Comparison of ENCODE assay signal across 16 cellular contexts in the genomic region with DNA sequence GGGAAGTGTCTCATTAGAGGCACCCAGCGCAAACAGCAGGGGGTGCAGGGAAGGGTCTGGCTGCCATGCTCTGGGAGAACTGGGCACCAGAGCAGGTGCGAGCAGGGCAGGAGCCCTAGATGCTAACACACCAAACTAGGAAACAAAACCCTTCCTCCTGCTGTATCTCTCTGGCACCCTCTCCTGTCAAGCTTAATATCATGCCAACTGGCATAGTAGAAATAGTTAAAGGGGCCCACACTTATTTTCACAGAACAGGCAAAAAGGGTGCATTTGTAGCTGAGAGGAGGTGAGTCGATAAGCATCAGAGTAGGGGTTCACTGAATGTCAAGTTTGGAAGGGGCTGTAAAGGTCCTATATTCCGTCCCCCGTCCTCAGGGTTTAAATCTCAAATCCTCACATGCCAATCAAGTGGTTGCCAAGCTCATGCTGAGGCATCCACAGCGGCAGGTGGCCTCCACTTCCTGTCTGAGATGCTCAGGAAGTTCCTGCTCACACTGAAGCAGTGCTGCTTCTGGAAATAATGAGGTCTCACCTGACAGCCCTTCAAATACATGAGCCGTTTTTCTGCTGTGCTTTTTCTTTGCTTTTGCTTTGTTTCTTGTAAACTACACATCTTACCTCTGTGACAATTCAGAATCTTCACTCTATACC. TPM values are rescaled to one million over a fixed set of nuclear protein-coding genes. Genes with fewer than 3 reads are reported as not detected.
DNase-seq lines count a peak whose midpoint lies in the region; ATAC-seq and TF ChIP-seq lines count a peak whose summit lies in the region.
"Had no signal": no experiment of that assay in that cellular context is flagged by ENCODE, and none has a peak within 500 bp of the region (broad histone marks: within the 10 kb centered on the region; RNA-seq: fewer than 3 reads in every experiment).

No MANE protein-coding gene starts in this region.

- H3K36me3 ChIP-seq in BLaER1 treated with 17β-estradiol and CSF1 and Interleukin-3, amounts not matched to agents 10 nM and 100 nM = no peaks in the 10 kb centered on the region
- no peaks in the 10 kb centered on the region for H3K36me3 ChIP-seq in transverse colon
- H3K36me3 ChIP-seq: ascending aorta, lower lobe of right lung, Peyer's patch, prostate gland, spleen had no signal

- no peak overlapping the region for H3K4me3 ChIP-seq in BLaER1 treated with 17β-estradiol and CSF1 and Interleukin-3, amounts not matched to agents 10 nM and 100 nM
- H3K4me3 ChIP-seq in transverse colon = no peak overlapping the region
- H3K4me3 ChIP-seq: ascending aorta, lower lobe of right lung, Peyer's patch, prostate gland, spleen had no signal

- CTCF ChIA-PET in Calu3 (lab: Charles Lee) = no interaction called here

- H3K27ac ChIP-seq in BLaER1 treated with 17β-estradiol and CSF1 and Interleukin-3, amounts not matched to agents 10 nM and 100 nM = no peak overlapping the region
- H3K27ac ChIP-seq in VCaP = no peak overlapping the region
- H3K27ac ChIP-seq in transverse colon = no peak overlapping the region
- H3K27ac ChIP-seq: ascending aorta, lower lobe of right lung, Peyer's patch, prostate gland, spleen had no signal

- H3K9me3 Mint-ChIP-seq in Calu3 (ENCODE audit: low read depth, unreplicated experiment) = no peaks in the 10 kb centered on the region
- peaks cover 0 to 2% of the 10 kb centered on the region in 2 donors for H3K9me3 Mint-ChIP-seq in effector memory CD8-positive, alpha-beta T cell

- peaks cover 17% of the 10 kb centered on the region for H3K36me3 Mint-ChIP-seq in Calu3 (ENCODE audit: insufficient read depth, unreplicated experiment)
- peaks cover 3% of the 10 kb centered on the region for H3K36me3 Mint-ChIP-seq in effector memory CD8-positive, alpha-beta T cell (ENCODE audit: insufficient read depth)

- WGBS in transverse colon (ENCODE audit: low coverage in 1 of 2), 2 donors = 67 to 78% methylated on average over 1 to 7 of the region's 7 CpGs

- no peak overlapping the region for H3K9ac ChIP-seq in BLaER1 treated with 17β-estradiol and CSF1 and Interleukin-3, amounts not matched to agents 10 nM and 100 nM

- H3K4me2 ChIP-seq in BLaER1 treated with 17β-estradiol and CSF1 and Interleukin-3, amounts not matched to agents 10 nM and 100 nM = peak overlapping the region in 9 of 11 experiments; percentile 6 to 65 (median 48); a peak in 16 of 22 replicates

- TF ChIP-seq CTCF in Calu3 (IDR thresholded peaks at IDR 0.05; ENCODE audit: unreplicated experiment) (no peak), VCaP (conservative IDR thresholded peaks at IDR 0.05) (peak; percentile 19; the same call in 1 of the 2 replicates), transverse colon (IDR thresholded peaks at IDR 0.05) (no peak)

- no peak for TF ChIP-seq EP300 in transverse colon (IDR thresholded peaks at IDR 0.05; ENCODE audit: low read depth)

- no peak overlapping the region for H3K4me3 Mint-ChIP-seq in Calu3 (ENCODE audit: low read depth, unreplicated experiment)
- H3K4me3 Mint-ChIP-seq in effector memory CD8-positive, alpha-beta T cell = peak overlapping the region in 1 of 2 donors; percentile 38

- no peak for TF ChIP-seq POLR2A in transverse colon (IDR thresholded peaks at IDR 0.05)

- DNase-seq in Calu3 (no peak), DMS79 treated with DMSO at 0.1 percent for 48 hours (lab: John Stamatoyannopoulos, UW) (no peak), SIG-M5 (lab: John Stamatoyannopoulos, UW) (no peak), transverse colon (no peak)
- no peak for DNase-seq in effector memory CD8-positive, alpha-beta T cell
- DNase-seq: cortex of kidney, erythroblast, lower lobe of right lung, NCI-H187, NCI-H526 treated with DMSO at 0.1 percent for 48 hours, spleen had no signal

- in situ Hi-C loops in transverse colon (cut with MboI; ENCODE audit: low pct_ligation_motif_present in 1 of 4, low pct_unique_long_range_greater_than_20kb in 1 of 4, low sequenced_read_pairs in 3 of 4) = no loop called here

- no peaks in the 10 kb centered on the region for H4K20me1 ChIP-seq in BLaER1 treated with 17β-estradiol and CSF1 and Interleukin-3, amounts not matched to agents 10 nM and 100 nM

- peaks cover 31% of the 10 kb centered on the region for H3K4me1 Mint-ChIP-seq in Calu3 (ENCODE audit: low read depth, unreplicated experiment)
- H3K4me1 Mint-ChIP-seq in effector memory CD8-positive, alpha-beta T cell (ENCODE audit: low read depth in 2 of 2) = peaks cover 62 to 78% of the 10 kb centered on the region in 2 donors

- H3K27me3 Mint-ChIP-seq in Calu3 (ENCODE audit: unreplicated experiment) = no peaks in the 10 kb centered on the region
- H3K27me3 Mint-ChIP-seq in effector memory CD8-positive, alpha-beta T cell = no peaks in the 10 kb centered on the region

- H3K27ac Mint-ChIP-seq in Calu3 (ENCODE audit: unreplicated experiment) = peak overlapping the region; percentile 42
- H3K27ac Mint-ChIP-seq in effector memory CD8-positive, alpha-beta T cell = peak overlapping the region; percentile 46 to 69

- peaks cover 0 to 11% (median 4%) of the 10 kb centered on the region in 11 experiments; a peak in 9 of 22 replicates for H3K9me3 ChIP-seq in BLaER1 treated with 17β-estradiol and CSF1 and Interleukin-3, amounts not matched to agents 10 nM and 100 nM (replicated peaks in 1 of 11)
- no peaks in the 10 kb centered on the region for H3K9me3 ChIP-seq in transverse colon
- H3K9me3 ChIP-seq: ascending aorta, lower lobe of right lung, Peyer's patch, prostate gland had no signal

- no peaks in the 10 kb centered on the region for H3K27me3 ChIP-seq in BLaER1 treated with 17β-estradiol and CSF1 and Interleukin-3, amounts not matched to agents 10 nM and 100 nM
- H3K27me3 ChIP-seq in transverse colon = no peaks in the 10 kb centered on the region
- H3K27me3 ChIP-seq: ascending aorta, Peyer's patch, spleen had no signal

- peak; percentile 60 for ATAC-seq in effector memory CD8-positive, alpha-beta T cell (replicated peaks)
- ATAC-seq: lower lobe of right lung had no signal

- peaks cover 25 to 58% (median 46%) of the 10 kb centered on the region in 10 experiments; a peak in 19 of 20 replicates for H3K4me1 ChIP-seq in BLaER1 treated with 17β-estradiol and CSF1 and Interleukin-3, amounts not matched to agents 10 nM and 100 nM
- no peaks in the 10 kb centered on the region for H3K4me1 ChIP-seq in transverse colon
- H3K4me1 ChIP-seq: ascending aorta, prostate gland had no signal

- no TSS peak for BruUV-seq in Calu3 (replicated peaks; lab: Mats Ljungman, UMichigan)

- intact Hi-C loops in Calu3 (cut with micrococcal nuclease; ENCODE audit: unreplicated experiment) = no loop called here
- intact Hi-C loops in transverse colon (cut with DNase I; ENCODE audit: low total_unique reads) = no loop called here

RNA-seq across cellular contexts. Expression of a gene that starts 14.9 kb away (rescaled TPM):
- total RNA-seq in Calu3 (2022) = 8.8 and 9.5 TPM in 2 replicates
- 10 to 100 TPM in 1 of 4 donors, 1 to 10 TPM in 3; 4.2 to 16.5 (median 7.7) TPM for total RNA-seq in transverse colon
